ENCODE assay signal across 5 cellular contexts in the genomic region with DNA sequence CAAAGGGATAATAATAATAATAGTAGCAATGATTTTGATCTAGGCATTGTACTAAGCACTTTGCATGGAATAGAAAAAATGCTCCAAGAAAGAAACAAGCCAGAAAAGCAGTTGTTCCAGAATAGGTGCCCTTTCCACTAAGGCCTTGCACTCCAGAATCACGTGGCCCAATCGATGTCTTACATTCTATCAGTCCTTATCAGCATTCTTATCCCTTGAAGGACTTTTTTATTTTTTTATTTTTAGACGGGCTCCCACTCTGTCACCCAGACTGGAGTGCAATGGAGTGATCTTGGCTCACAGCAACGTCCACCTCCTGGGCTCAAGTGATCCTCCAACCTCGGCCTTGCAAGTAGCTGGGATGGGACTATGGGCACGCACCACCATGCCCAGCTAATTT. TPM values are rescaled to one million over a fixed set of nuclear protein-coding genes. Genes with fewer than 3 reads are reported as not detected.
"Had no signal": no experiment of that assay in that cellular context is flagged by ENCODE, and none has a peak within 500 bp of the region (broad histone marks: within the 10 kb centered on the region; RNA-seq: fewer than 3 reads in every experiment).

No MANE protein-coding gene starts in this region.

- DNase-seq: H9, HCEC 1CT, IMR-90 had no signal

- ATAC-seq: GM23338 had no signal

- H3K4me3 ChIP-seq: GM23338 had no signal

RNA-seq across cellular contexts. Expression of a gene that starts 36.5 kb away (rescaled TPM):
- total RNA-seq: HT-29 had no signal
